ENCODE assay signal across 19 cellular contexts in genomic region chr17:9911089-9911488, GRCh38. TPM values are rescaled to one million over a fixed set of nuclear protein-coding genes. Genes with fewer than 3 reads are reported as not detected.
DNase-seq lines count a peak whose midpoint lies in the region; ATAC-seq and TF ChIP-seq lines count a peak whose summit lies in the region.
"Had no signal": no experiment of that assay in that cellular context is flagged by ENCODE, and none has a peak within 500 bp of the region (broad histone marks: within the 10 kb centered on the region; RNA-seq: fewer than 3 reads in every experiment).

No MANE protein-coding gene starts in this region.

- H4K8ac ChIP-seq in neuronal stem cell (ENCODE audit: low read depth, low read length) = no peak overlapping the region

- no peaks in the 10 kb centered on the region for H3K27me3 ChIP-seq in BLaER1 treated with 17β-estradiol and CSF1 and Interleukin-3, amounts not matched to agents 10 nM and 100 nM
- no peaks in the 10 kb centered on the region for H3K27me3 ChIP-seq in dorsolateral prefrontal cortex
- H3K27me3 ChIP-seq in neuronal stem cell (ENCODE audit: control insufficient read depth in 3 of 3, insufficient read depth in 3 of 3, low read depth in 1 of 3, low read length in 3 of 3) = no peaks in the 10 kb centered on the region
- no peaks in the 10 kb centered on the region for H3K27me3 ChIP-seq in adrenal gland
- H3K27me3 ChIP-seq: BE2C had no signal

- H4K91ac ChIP-seq in neuronal stem cell (ENCODE audit: low read depth, low read length, poor library complexity) = no peak overlapping the region

- intact Hi-C loops in dorsolateral prefrontal cortex (cut with DNase I) (no loop called here), adrenal gland (cut with DNase I) (no loop called here)

- H2BK12ac ChIP-seq in neuronal stem cell (ENCODE audit: low read length) = no peak overlapping the region

- no peak overlapping the region for H3K4ac ChIP-seq in neuronal stem cell (ENCODE audit: low read length)

- peak overlapping the region in 7 of 11 experiments; percentile 2 to 59 (median 28); a peak in 6 of 22 replicates for H3K4me2 ChIP-seq in BLaER1 treated with 17β-estradiol and CSF1 and Interleukin-3, amounts not matched to agents 10 nM and 100 nM
- no peak overlapping the region for H3K4me2 ChIP-seq in neuronal stem cell (ENCODE audit: insufficient read depth, low read length, poor library complexity, severe bottlenecking)
- H3K4me2 ChIP-seq: A549 had no signal

- no peak overlapping the region for H3K9ac ChIP-seq in BLaER1 treated with 17β-estradiol and CSF1 and Interleukin-3, amounts not matched to agents 10 nM and 100 nM
- H3K9ac ChIP-seq in neuronal stem cell (ENCODE audit: low read depth, low read length, poor library complexity) = no peak overlapping the region

- no peaks in the 10 kb centered on the region for H3K9me3 ChIP-seq in BLaER1 treated with 17β-estradiol and CSF1 and Interleukin-3, amounts not matched to agents 10 nM and 100 nM (replicated peaks in 1 of 11)
- no peaks in the 10 kb centered on the region for H3K9me3 ChIP-seq in neuronal stem cell (replicated peaks in 1 of 2; ENCODE audit: control insufficient read depth in 2 of 2, insufficient read depth in 1 of 2, low read depth in 1 of 2, low read length in 2 of 2)
- H3K9me3 ChIP-seq in adrenal gland (replicated peaks in 1 of 3) = no peaks in the 10 kb centered on the region
- H3K9me3 ChIP-seq: A549, BE2C, Caco-2 had no signal

- no peak overlapping the region for H3K4me3 ChIP-seq in BLaER1 treated with 17β-estradiol and CSF1 and Interleukin-3, amounts not matched to agents 10 nM and 100 nM
- H3K4me3 ChIP-seq in dorsolateral prefrontal cortex (no peak overlapping the region), neuronal stem cell (ENCODE audit: low read length in 2 of 2) (no peak overlapping the region), adrenal gland (no peak overlapping the region)
- H3K4me3 ChIP-seq: A549 had no signal

- peak overlapping the region; percentile 9 for H3K23ac ChIP-seq in neuronal stem cell (ENCODE audit: low read depth, low read length, poor library complexity)

- 0 out of 22 replicates have a peak overlapping the region, but pooled peaks of 1 of the 11 experiments have one; percentile 13 for H3K27ac ChIP-seq in BLaER1 treated with 17β-estradiol and CSF1 and Interleukin-3, amounts not matched to agents 10 nM and 100 nM
- H3K27ac ChIP-seq in angular gyrus (ENCODE audit: low read depth, low read length) = peak overlapping the region; percentile 90
- H3K27ac ChIP-seq in dorsolateral prefrontal cortex = peak overlapping the region in 44 of 59 donors; percentile 21 to 93 (median 79)
- H3K27ac ChIP-seq in neuronal stem cell (replicated peaks; ENCODE audit: low read length) = no peak overlapping the region
- H3K27ac ChIP-seq in adrenal gland = no peak overlapping the region
- H3K27ac ChIP-seq: HL-60 had no signal

- no peaks in the 10 kb centered on the region for H3K79me1 ChIP-seq in neuronal stem cell (ENCODE audit: low read depth, low read length)

- DNase-seq in dorsolateral prefrontal cortex (no peak), neuronal stem cell (ENCODE audit: low spot score) (no peak), NCI-H1417 treated with DMSO at 0.1 percent for 48 hours (lab: John Stamatoyannopoulos, UW) (no peak), adrenal gland (no peak)
- no peak for DNase-seq in activated naive CD4-positive, alpha-beta T cell treated with Interleukin-2 at 50 U/mL for 16 hours
- DNase-seq: BE2C; Caco-2; CD8-positive, alpha-beta memory T cell; DND-41; GDM1; HCEC 1CT; HFFc6 had no signal

- no peak overlapping the region for H3K14ac ChIP-seq in neuronal stem cell (ENCODE audit: low read length)

- no peak for TF ChIP-seq POLR2A in adrenal gland (IDR thresholded peaks at IDR 0.05)

- H2AK5ac ChIP-seq in neuronal stem cell (ENCODE audit: low read depth, low read length) = no peak overlapping the region

- H3K36me3 ChIP-seq in BLaER1 treated with 17β-estradiol and CSF1 and Interleukin-3, amounts not matched to agents 10 nM and 100 nM = peaks cover 27 to 51% (median 46%) of the 10 kb centered on the region in 11 experiments
- no peaks in the 10 kb centered on the region for H3K36me3 ChIP-seq in neuronal stem cell (replicated peaks in 1 of 2; ENCODE audit: control insufficient read depth in 2 of 2, insufficient read depth in 2 of 2, low read length in 2 of 2)
- H3K36me3 ChIP-seq in adrenal gland (replicated peaks in 1 of 2) = no peaks in the 10 kb centered on the region
- H3K36me3 ChIP-seq: BE2C had no signal

- H4K20me1 ChIP-seq in BLaER1 treated with 17β-estradiol and CSF1 and Interleukin-3, amounts not matched to agents 10 nM and 100 nM = peaks cover 0 to 92% (median 48%) of the 10 kb centered on the region in 11 experiments; a peak in 16 of 22 replicates

- no peak overlapping the region for H2BK15ac ChIP-seq in neuronal stem cell (ENCODE audit: low read length)

- H2AFZ ChIP-seq in neuronal stem cell (ENCODE audit: low read length) = no peak overlapping the region

- peak overlapping the region; percentile 13 for H3K18ac ChIP-seq in neuronal stem cell (ENCODE audit: low read length)

- H3K4me1 ChIP-seq in BLaER1 treated with 17β-estradiol and CSF1 and Interleukin-3, amounts not matched to agents 10 nM and 100 nM = peaks cover 0 to 65% (median 55%) of the 10 kb centered on the region in 10 experiments; a peak in 18 of 20 replicates
- H3K4me1 ChIP-seq in neuronal stem cell (ENCODE audit: control insufficient read depth in 2 of 2, insufficient read depth in 1 of 2, low read depth in 1 of 2, low read length in 2 of 2) = peaks cover 0 to 11% of the 10 kb centered on the region in 2 donors
- H3K4me1 ChIP-seq in adrenal gland (replicated peaks in 1 of 2) = no peaks in the 10 kb centered on the region
- H3K4me1 ChIP-seq: BE2C, Caco-2 had no signal

- H2BK5ac ChIP-seq in neuronal stem cell (ENCODE audit: low read length) = no peak overlapping the region

- ATAC-seq in HG03354 (IDR thresholded peaks at IDR 0.05; ENCODE audit: poor library complexity, severe bottlenecking, unreplicated experiment) = no peak
- ATAC-seq: A549 had no signal

- TF ChIP-seq CTCF in dorsolateral prefrontal cortex (IDR thresholded peaks at IDR 0.05 in 54 of 56, conservative IDR thresholded peaks at IDR 0.05 in 2 of 56; ENCODE audit: low read depth in 1 of 56, partially characterized antibody in 56 of 56) (no peak), adrenal gland (IDR thresholded peaks at IDR 0.05) (no peak)

- H2BK120ac ChIP-seq in neuronal stem cell (ENCODE audit: low read depth, low read length) = no peak overlapping the region

- no CpG with 5 or more reads among the region's 12 CpGs for WGBS in neuronal stem cell (ENCODE audit: extremely low coverage in 2 of 2, insufficient read length in 2 of 2, insufficient replicate concordance in 1 of 2), 2 donors
- WGBS in adrenal gland, 4 donors = 62 to 78% (median 72%) methylated on average over 8 to 12 of the region's 12 CpGs

RNA-seq across cellular contexts. Expression of gene RCVRN, which starts 6.0 kb away (rescaled TPM):
- total RNA-seq in dorsolateral prefrontal cortex = 1 to 10 TPM in 102 of 120 experiments, under 1 TPM in 18; 0.18 to 9.5 (median 2.6) TPM
- 0.10 TPM for polyA plus RNA-seq in neuronal stem cell (2013, experiment 1 of 2)
- polyA plus RNA-seq in neuronal stem cell (2013, experiment 2 of 2) = 0.10 TPM
- total RNA-seq in adrenal gland = under 1 TPM in 2 of 8 donors, not detected in 6; 0.14 to 0.91 TPM
- polyA plus RNA-seq in adrenal gland = under 1 TPM in 2 of 3 donors, not detected in 1; 0.13 to 0.80 TPM
- total RNA-seq: Caco-2; CD8-positive, alpha-beta memory T cell; H4; HFFc6 had no signal
- polyA plus RNA-seq: A549; AG04450; CD8-positive, alpha-beta memory T cell had no signal

Comparison
In these comparisons a context has a peak if more than half of its experiments do, and no peak if none do; other contexts are left out.
1. H3K27ac ChIP-seq: peak in angular gyrus (single experiment) and dorsolateral prefrontal cortex (44 of 59); none in neuronal stem cell (single experiment) and adrenal gland (0 of 5).